ENCODE assay signal across 1 cellular context in the genomic region with DNA sequence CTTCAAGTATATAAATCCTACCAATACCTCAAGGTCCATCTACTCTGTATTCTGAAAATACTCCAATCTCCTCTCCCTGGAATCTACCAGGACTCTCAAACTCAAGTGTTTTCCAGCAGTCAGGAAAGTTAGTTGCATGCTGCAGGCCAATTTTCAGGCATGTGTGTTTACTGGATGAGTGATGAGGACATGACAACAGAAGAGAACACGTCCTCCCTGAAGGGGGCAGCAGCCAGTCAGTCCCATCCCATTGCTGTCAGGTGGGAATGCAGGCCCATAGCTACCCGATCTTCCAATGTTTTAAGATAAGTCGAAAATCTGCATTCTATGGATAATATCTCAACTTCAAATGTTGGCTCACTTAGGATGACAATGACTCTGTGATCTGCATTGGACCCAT.
TF ChIP-seq lines count a peak whose summit lies in the region.

No MANE protein-coding gene starts in this region.

TF ChIP-seq in liver, 16 proteins besides CTCF, POLR2A, EP300 and RAD21 (continued from another document):
- TF ChIP-seq, protein P1, sequence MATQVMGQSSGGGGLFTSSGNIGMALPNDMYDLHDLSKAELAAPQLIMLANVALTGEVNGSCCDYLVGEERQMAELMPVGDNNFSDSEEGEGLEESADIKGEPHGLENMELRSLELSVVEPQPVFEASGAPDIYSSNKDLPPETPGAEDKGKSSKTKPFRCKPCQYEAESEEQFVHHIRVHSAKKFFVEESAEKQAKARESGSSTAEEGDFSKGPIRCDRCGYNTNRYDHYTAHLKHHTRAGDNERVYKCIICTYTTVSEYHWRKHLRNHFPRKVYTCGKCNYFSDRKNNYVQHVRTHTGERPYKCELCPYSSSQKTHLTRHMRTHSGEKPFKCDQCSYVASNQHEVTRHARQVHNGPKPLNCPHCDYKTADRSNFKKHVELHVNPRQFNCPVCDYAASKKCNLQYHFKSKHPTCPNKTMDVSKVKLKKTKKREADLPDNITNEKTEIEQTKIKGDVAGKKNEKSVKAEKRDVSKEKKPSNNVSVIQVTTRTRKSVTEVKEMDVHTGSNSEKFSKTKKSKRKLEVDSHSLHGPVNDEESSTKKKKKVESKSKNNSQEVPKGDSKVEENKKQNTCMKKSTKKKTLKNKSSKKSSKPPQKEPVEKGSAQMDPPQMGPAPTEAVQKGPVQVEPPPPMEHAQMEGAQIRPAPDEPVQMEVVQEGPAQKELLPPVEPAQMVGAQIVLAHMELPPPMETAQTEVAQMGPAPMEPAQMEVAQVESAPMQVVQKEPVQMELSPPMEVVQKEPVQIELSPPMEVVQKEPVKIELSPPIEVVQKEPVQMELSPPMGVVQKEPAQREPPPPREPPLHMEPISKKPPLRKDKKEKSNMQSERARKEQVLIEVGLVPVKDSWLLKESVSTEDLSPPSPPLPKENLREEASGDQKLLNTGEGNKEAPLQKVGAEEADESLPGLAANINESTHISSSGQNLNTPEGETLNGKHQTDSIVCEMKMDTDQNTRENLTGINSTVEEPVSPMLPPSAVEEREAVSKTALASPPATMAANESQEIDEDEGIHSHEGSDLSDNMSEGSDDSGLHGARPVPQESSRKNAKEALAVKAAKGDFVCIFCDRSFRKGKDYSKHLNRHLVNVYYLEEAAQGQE (IDR thresholded peaks at IDR 0.05), result no peak
- TF ChIP-seq EGR1 (IDR thresholded peaks at IDR 0.05; ENCODE audit: low read depth in 2 of 2) (no peak), TAF1 (conservative IDR thresholded peaks at IDR 0.05) (no peak), SP1 (IDR thresholded peaks at IDR 0.05) (no peak), RXRA (IDR thresholded peaks at IDR 0.05) (no peak)
- TF ChIP-seq, protein P2, sequence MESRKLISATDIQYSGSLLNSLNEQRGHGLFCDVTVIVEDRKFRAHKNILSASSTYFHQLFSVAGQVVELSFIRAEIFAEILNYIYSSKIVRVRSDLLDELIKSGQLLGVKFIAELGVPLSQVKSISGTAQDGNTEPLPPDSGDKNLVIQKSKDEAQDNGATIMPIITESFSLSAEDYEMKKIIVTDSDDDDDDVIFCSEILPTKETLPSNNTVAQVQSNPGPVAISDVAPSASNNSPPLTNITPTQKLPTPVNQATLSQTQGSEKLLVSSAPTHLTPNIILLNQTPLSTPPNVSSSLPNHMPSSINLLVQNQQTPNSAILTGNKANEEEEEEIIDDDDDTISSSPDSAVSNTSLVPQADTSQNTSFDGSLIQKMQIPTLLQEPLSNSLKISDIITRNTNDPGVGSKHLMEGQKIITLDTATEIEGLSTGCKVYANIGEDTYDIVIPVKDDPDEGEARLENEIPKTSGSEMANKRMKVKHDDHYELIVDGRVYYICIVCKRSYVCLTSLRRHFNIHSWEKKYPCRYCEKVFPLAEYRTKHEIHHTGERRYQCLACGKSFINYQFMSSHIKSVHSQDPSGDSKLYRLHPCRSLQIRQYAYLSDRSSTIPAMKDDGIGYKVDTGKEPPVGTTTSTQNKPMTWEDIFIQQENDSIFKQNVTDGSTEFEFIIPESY (IDR thresholded peaks at IDR 0.05), result no peak
